19 cellular contexts compared by ENCODE assay signal in genomic region chr9:4831119-4831518, GRCh38. TPM values are rescaled to one million over a fixed set of nuclear protein-coding genes. Genes with fewer than 3 reads are reported as not detected.
A peak's percentile ranks its signal among the peaks of the same experiment; 100 is the strongest.
DNase-seq lines count a peak whose midpoint lies in the region; ATAC-seq and TF ChIP-seq lines count a peak whose summit lies in the region.
"Had no signal": no experiment of that assay in that cellular context is flagged by ENCODE, and none has a peak within 500 bp of the region (broad histone marks: within the 10 kb centered on the region; RNA-seq: fewer than 3 reads in every experiment).

No MANE protein-coding gene starts in this region.

- TF ChIP-seq CTCF in SK-N-SH (IDR thresholded peaks at IDR 0.05) (peak; percentile 18; the same call in 1 of the 2 replicates), fibroblast of mammary gland (conservative IDR thresholded peaks at IDR 0.05; ENCODE audit: control insufficient read depth, insufficient read depth, low read depth, low read length) (no peak), thoracic aorta (IDR thresholded peaks at IDR 0.05) (peak; percentile 6)

- CTCF ChIA-PET in SK-N-SH (lab: Yijun Ruan, JAX), result interaction anchor here (1.0 to 1.6 kb wide), 4 partner anchors 8 to 34 kb away, joined by 4 to 7 read pairs (median 4); no protein-coding TSS in a partner anchor

- no peak overlapping the region for H3K9ac ChIP-seq in SK-N-SH

- H3K4me1 ChIP-seq in SK-N-SH (ENCODE audit: control insufficient read depth in 1 of 2, insufficient read depth in 2 of 2, low read depth in 1 of 2, low read length in 1 of 2), result peaks cover 0 to 33% of the 10 kb centered on the region in 2 experiments; a peak in 3 of 4 replicates
- peaks cover 12 to 84% of the 10 kb centered on the region in 2 donors for H3K4me1 ChIP-seq in thoracic aorta (ENCODE audit: control insufficient read depth in 1 of 2, low read depth in 2 of 2)

- 0 out of 4 replicates have a peak overlapping the region, but pooled peaks of 1 of the 2 experiments have one; percentile 94 for H3K27ac ChIP-seq in SK-N-SH (ENCODE audit: low read depth in 2 of 2, low read length in 1 of 2)
- H3K27ac ChIP-seq in thoracic aorta, result no peak overlapping the region
- H3K27ac ChIP-seq: 22Rv1, HL-60 had no signal

- TF ChIP-seq EP300 in SK-N-SH (IDR thresholded peaks at IDR 0.05; ENCODE audit: borderline replicate concordance in 1 of 2, low read depth in 1 of 2, low read length in 1 of 2), result no peak

- H3K9me2 ChIP-seq in SK-N-SH, result no peaks in the 10 kb centered on the region

- no peaks in the 10 kb centered on the region for H4K20me1 ChIP-seq in SK-N-SH (ENCODE audit: insufficient read depth)

- no peak overlapping the region for H2AFZ ChIP-seq in SK-N-SH (ENCODE audit: low read depth)

- H3K27me3 ChIP-seq in SK-N-SH (ENCODE audit: insufficient read depth), result no peaks in the 10 kb centered on the region
- no peaks in the 10 kb centered on the region for H3K27me3 ChIP-seq in thoracic aorta (replicated peaks; ENCODE audit: insufficient read depth)

- WGBS in SK-N-SH (ENCODE audit: low lambda C conversion rate), result 83% methylated on average over 5 of the region's 5 CpGs

- ATAC-seq in SK-N-SH treated with all-trans-retinoic acid at 6 μM for 48 hours (no peak), thoracic aorta (ENCODE audit: insufficient number of reproducible peaks, low FRiP score, low read depth) (no peak)

- TF ChIP-seq RAD21 in SK-N-SH (IDR thresholded peaks at IDR 0.05; ENCODE audit: low read length), result no peak

- DNase-seq in SK-N-SH (no peak), OCI-M1 (lab: John Stamatoyannopoulos, UW) (peak; percentile 93), fibroblast of mammary gland (ENCODE audit: low read depth) (peak; percentile 35), thoracic aorta (ENCODE audit: low spot score) (no peak), medulla oblongata (ENCODE audit: extremely low spot score) (no peak), amniotic stem cell (lab: John Stamatoyannopoulos, UW) (no peak)
- no peak for DNase-seq in stimulated activated CD4-positive, alpha-beta T cell treated with anti-CD3 and anti-CD28 coated beads, Interleukin-2, amount 100 ng/mL, for 48 hours
- DNase-seq: CD4-positive, CD25-positive, alpha-beta regulatory T cell; COR-L47; NCI-H1105 treated with DMSO at 0.1 percent for 48 hours; NCI-H1694; NCI-H2081 treated with DMSO at 0.1 percent for 48 hours; NCI-H510A; NCI-H748 treated with DMSO at 0.1 percent for 48 hours; NK-92 treated with Interleukin-12 subunit alpha and Interleukin-12 subunit beta, amount 100 ng/mL, for 24 hours; SHP77 had no signal

- H3K79me2 ChIP-seq in SK-N-SH (ENCODE audit: insufficient read depth), result peaks cover 24% of the 10 kb centered on the region

- H3K4me3 ChIP-seq in SK-N-SH (ENCODE audit: low read depth in 2 of 2, low read length in 1 of 2) (no peak overlapping the region), fibroblast of mammary gland (ENCODE audit: control insufficient read depth, low read depth, low read length) (no peak overlapping the region), thoracic aorta (no peak overlapping the region)

- no peak overlapping the region for H3K4me2 ChIP-seq in SK-N-SH

- H3F3A ChIP-seq in SK-N-SH (replicated peaks; ENCODE audit: insufficient read depth), result peaks cover 22% of the 10 kb centered on the region

- no peaks in the 10 kb centered on the region for H3K9me3 ChIP-seq in SK-N-SH
- no peaks in the 10 kb centered on the region for H3K9me3 ChIP-seq in thoracic aorta

- POLR2A ChIA-PET in SK-N-SH (lab: Yijun Ruan, JAX), result no interaction called here

- H3K36me3 ChIP-seq in SK-N-SH (replicated peaks in 1 of 2; ENCODE audit: control insufficient read depth in 1 of 2, insufficient read depth in 2 of 2, low read length in 1 of 2) (peaks cover 0 to 9% of the 10 kb centered on the region in 2 experiments), thoracic aorta (peaks cover 10% of the 10 kb centered on the region)

TF ChIP-seq in SK-N-SH, 30 proteins besides CTCF, POLR2A, EP300 and RAD21:
- TF ChIP-seq IRF3 (IDR thresholded peaks at IDR 0.05; ENCODE audit: low read depth, low read length), result no peak
- TF ChIP-seq FOXM1 (IDR thresholded peaks at IDR 0.05; ENCODE audit: low read depth), result no peak
- TF ChIP-seq SMC3 (IDR thresholded peaks at IDR 0.05; ENCODE audit: low read depth, low read length), result no peak
- TF ChIP-seq YY1 (IDR thresholded peaks at IDR 0.05; ENCODE audit: low read depth), result no peak

TF ChIP-seq in SK-N-SH treated with all-trans-retinoic acid at 6 μM for 48 hours, 23 proteins besides CTCF, POLR2A, EP300 and RAD21:
- TF ChIP-seq ZFP30 (CRISPR knock-in tag; IDR thresholded peaks at IDR 0.05) (no peak), SNAI2 (CRISPR knock-in tag; IDR thresholded peaks at IDR 0.05) (no peak), POU6F1 (CRISPR knock-in tag; IDR thresholded peaks at IDR 0.05; ENCODE audit: borderline replicate concordance, low read depth) (no peak)

RNA-seq across cellular contexts. Expression of gene RCL1, which starts 38.4 kb away (rescaled TPM):
- polyA plus RNA-seq in SK-N-SH (2012; rRNA removed), result 18.4 and 18.6 TPM in 2 replicates
- polyA plus RNA-seq in SK-N-SH (2012; cell fraction: cytosol; rRNA removed), result 16.3 and 17.0 TPM in 2 replicates
- polyA plus RNA-seq in SK-N-SH (2012; cell fraction: nucleus; rRNA removed), result 18.0 and 22.4 TPM in 2 replicates
- 10 to 100 TPM; 29.6 to 62.2 TPM for total RNA-seq in thoracic aorta

Comparison
In these comparisons a context has a peak if more than half of its experiments do, and no peak if none do; other contexts are left out.
1. DNase-seq: peak in OCI-M1 (single experiment) and fibroblast of mammary gland (single experiment); none in SK-N-SH (single experiment), thoracic aorta (single experiment), medulla oblongata (single experiment), stimulated activated CD4-positive, alpha-beta T cell treated with anti-CD3 and anti-CD28 coated beads, Interleukin-2, amount 100 ng/mL, for 48 hours (0 of 2) and amniotic stem cell (single experiment).